8 cellular contexts compared by ENCODE assay signal in the genomic region with DNA sequence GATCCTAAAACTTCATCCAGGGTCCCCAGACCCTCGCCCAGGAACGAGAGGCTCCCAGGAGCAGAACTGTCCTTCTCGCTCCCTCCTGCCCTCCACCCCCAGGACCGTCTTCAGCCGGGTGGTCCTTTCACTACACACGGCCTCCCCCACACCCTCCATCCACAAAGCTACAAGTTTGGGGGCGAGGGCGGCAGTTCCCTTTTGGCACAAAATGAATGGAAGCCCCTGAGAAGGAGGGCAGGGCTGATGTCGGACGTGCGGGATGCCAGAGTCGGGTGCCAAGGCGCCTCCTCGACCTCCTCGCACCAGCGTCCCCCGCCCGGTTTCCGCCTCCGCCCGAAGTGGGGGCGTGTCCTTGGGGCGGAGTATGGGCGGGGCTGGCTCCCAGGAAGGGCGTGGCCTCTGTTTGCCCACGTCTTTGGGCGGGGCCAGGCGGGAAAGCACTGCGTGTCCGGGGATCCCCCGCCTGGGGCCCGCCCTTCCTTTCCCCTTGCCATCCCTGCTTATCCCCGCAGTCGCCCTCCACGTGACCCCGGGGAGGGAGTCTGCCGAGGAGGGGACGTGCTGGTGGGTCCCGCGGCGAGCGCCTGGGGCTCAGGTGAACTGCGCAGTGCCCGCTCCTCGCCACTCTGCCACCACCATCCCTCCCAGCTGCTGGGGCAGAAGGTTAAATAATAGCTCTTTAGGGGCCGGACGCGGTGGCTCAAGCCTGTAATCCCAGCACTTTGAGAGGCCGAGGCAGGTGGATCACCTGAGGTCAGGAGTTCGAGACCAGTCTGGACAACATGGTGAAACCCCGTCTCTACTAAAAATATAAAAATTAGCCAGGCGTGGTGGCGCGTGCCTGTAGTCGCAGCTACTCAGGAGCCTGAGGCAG. TPM values are rescaled to one million over a fixed set of nuclear protein-coding genes. Genes with fewer than 3 reads are reported as not detected.
A peak's percentile ranks its signal among the peaks of the same experiment; 100 is the strongest.
DNase-seq lines count a peak whose midpoint lies in the region; ATAC-seq and TF ChIP-seq lines count a peak whose summit lies in the region.

No MANE protein-coding gene starts in this region.

- no peak for TF ChIP-seq CTCF in GM10248 (IDR thresholded peaks at IDR 0.05; ENCODE audit: control extremely low read depth, extremely low read depth, low read depth, missing control alignments)
- no peak for TF ChIP-seq CTCF in glutamatergic neuron (IDR thresholded peaks at IDR 0.05; ENCODE audit: partially characterized antibody, unreplicated experiment)
- TF ChIP-seq CTCF in ovary (IDR thresholded peaks at IDR 0.05): no peak
- peak in 1 of 2 experiments; percentile 6 for TF ChIP-seq CTCF in tibial artery (IDR thresholded peaks at IDR 0.05)

- intact Hi-C loops in ovary (cut with DNase I) (no loop called here), tibial artery (cut with DNase I; ENCODE audit: low total_unique reads) (no loop called here)

- peak; percentile 68 for TF ChIP-seq EP300 in ovary (IDR thresholded peaks at IDR 0.05)

- H3K27me3 ChIP-seq in ovary (no peaks in the 10 kb centered on the region), tibial artery (no peaks in the 10 kb centered on the region)

- H3K9me3 Mint-ChIP-seq in activated naive CD8-positive, alpha-beta T cell (ENCODE audit: low read depth): no peaks in the 10 kb centered on the region
- H3K9me3 Mint-ChIP-seq in glutamatergic neuron (ENCODE audit: unreplicated experiment): peaks cover 12% of the 10 kb centered on the region

- peaks cover 46% of the 10 kb centered on the region for H3K4me1 Mint-ChIP-seq in activated naive CD8-positive, alpha-beta T cell (ENCODE audit: low read depth)
- peaks cover 19% of the 10 kb centered on the region for H3K4me1 Mint-ChIP-seq in glutamatergic neuron (ENCODE audit: low read depth, unreplicated experiment)

- POLR2A ChIA-PET in GM10248 (lab: Yijun Ruan, JAX): interaction anchor here (0.5 to 1.0 kb wide), 4 partner anchors 14 to 128 kb away, joined by 3 to 4 read pairs (median 4); partner anchors contain the start of genes CCDC85B and FIBP

- DNase-seq in GM10248 (ENCODE audit: extremely low spot score): peak; percentile 97
- peak; percentile 86 for DNase-seq in NCI-H1105 treated with DMSO at 0.1 percent for 48 hours (lab: John Stamatoyannopoulos, UW)
- DNase-seq in SKM-1 (lab: John Stamatoyannopoulos, UW; ENCODE audit: unreplicated experiment): peak; percentile 81
- peak; percentile 96 for DNase-seq in glutamatergic neuron
- peak; percentile 94 to 99 (median 97) for DNase-seq in ovary
- DNase-seq in tibial artery: peak; percentile 94 to 98

- H3K4me3 ChIP-seq in ovary: peak overlapping the region; percentile 63
- H3K4me3 ChIP-seq in tibial artery: peak overlapping the region; percentile 66 to 76

- no peaks in the 10 kb centered on the region for H3K36me3 ChIP-seq in ovary
- peaks cover 0 to 19% (median 13%) of the 10 kb centered on the region in 3 donors for H3K36me3 ChIP-seq in tibial artery

- H3K9me3 ChIP-seq in ovary (no peaks in the 10 kb centered on the region), tibial artery (no peaks in the 10 kb centered on the region)

- ATAC-seq in HG02623 (IDR thresholded peaks at IDR 0.05; ENCODE audit: unreplicated experiment): peak; percentile 77

- H3K27ac ChIP-seq in ovary: peak overlapping the region; percentile 85 to 96
- peak overlapping the region; percentile 96 to 98 for H3K27ac ChIP-seq in tibial artery

- CTCF ChIA-PET in GM10248 (lab: Yijun Ruan, JAX): interaction anchor here (7.1 to 17.2 kb wide), 2 partner anchors 12 to 13 kb away, joined by 133 to 535 read pairs; partner anchors contain the start of genes CCDC85B, CFL1, CTSW and FIBP

- peak overlapping the region; percentile 77 for H3K27ac Mint-ChIP-seq in activated naive CD8-positive, alpha-beta T cell
- peak overlapping the region; percentile 62 for H3K27ac Mint-ChIP-seq in glutamatergic neuron (ENCODE audit: unreplicated experiment)

- 5 to 9% (median 8%) methylated on average over 47 to 55 of the region's 55 CpGs for WGBS in ovary, 3 donors

- TF ChIP-seq POLR2A in ovary (IDR thresholded peaks at IDR 0.05): peak; percentile 90

- H3K27me3 Mint-ChIP-seq in activated naive CD8-positive, alpha-beta T cell: no peaks in the 10 kb centered on the region
- H3K27me3 Mint-ChIP-seq in glutamatergic neuron (ENCODE audit: unreplicated experiment): peaks cover 17% of the 10 kb centered on the region

- H3K4me3 Mint-ChIP-seq in activated naive CD8-positive, alpha-beta T cell: peak overlapping the region; percentile 90
- H3K4me3 Mint-ChIP-seq in glutamatergic neuron (ENCODE audit: unreplicated experiment): peak overlapping the region; percentile 98

- H3K36me3 Mint-ChIP-seq in activated naive CD8-positive, alpha-beta T cell: no peaks in the 10 kb centered on the region
- H3K36me3 Mint-ChIP-seq in glutamatergic neuron (ENCODE audit: unreplicated experiment): no peaks in the 10 kb centered on the region

- peaks cover 4% of the 10 kb centered on the region for H3K4me1 ChIP-seq in ovary (ENCODE audit: insufficient read depth)
- peaks cover 0 to 34% (median 26%) of the 10 kb centered on the region in 4 donors for H3K4me1 ChIP-seq in tibial artery

RNA-seq across cellular contexts. Expression of gene EFEMP2, which starts 0.9 kb away (rescaled TPM):
- total RNA-seq in glutamatergic neuron (ENCODE audit: unreplicated experiment) (16.3 TPM), ovary (100 to 1,000 TPM in 5 of 7 donors, 10 to 100 TPM in 2; 48.2 to 172 (median 144) TPM)
- 100 to 1,000 TPM in 1 of 2 donors, 10 to 100 TPM in 1; 46.6 to 109 TPM for polyA plus RNA-seq in ovary

RNA-seq across cellular contexts. Expression of gene CTSW, which starts 6.1 kb away (rescaled TPM):
- total RNA-seq in glutamatergic neuron (ENCODE audit: unreplicated experiment): not detected
- total RNA-seq in ovary: 1 to 10 TPM in 2 of 7 donors, under 1 TPM in 5; 0.30 to 1.3 (median 0.81) TPM
- under 1 TPM; 0.75 to 0.91 TPM for polyA plus RNA-seq in ovary

RNA-seq across cellular contexts. Expression of gene MUS81, which starts 13.3 kb away (rescaled TPM):
- 114 TPM for total RNA-seq in glutamatergic neuron (ENCODE audit: unreplicated experiment)
- 10 to 100 TPM; 36.9 to 87.0 (median 55.7) TPM for total RNA-seq in ovary
- polyA plus RNA-seq in ovary: 10 to 100 TPM; 15.9 to 55.9 TPM

RNA-seq across cellular contexts. Expression of gene FIBP, which starts 14.8 kb away (rescaled TPM):
- total RNA-seq in glutamatergic neuron (ENCODE audit: unreplicated experiment) (115 TPM), ovary (10 to 100 TPM; 32.5 to 71.7 (median 44.2) TPM)
- polyA plus RNA-seq in ovary: 10 to 100 TPM; 40.1 to 74.2 TPM

RNA-seq across cellular contexts. Expression of gene CFL1, which starts 15.5 kb away (rescaled TPM):
- total RNA-seq in glutamatergic neuron (ENCODE audit: unreplicated experiment) (1,294 TPM), ovary (100 to 1,000 TPM; 215 to 585 (median 476) TPM)
- 100 to 1,000 TPM; 327 to 693 TPM for polyA plus RNA-seq in ovary

Comparison
In these comparisons a context has a peak if more than half of its experiments do, and no peak if none do; other contexts are left out.
1. Peak in every context shown above with its lines: DNase-seq, ATAC-seq, H3K4me3 ChIP-seq and H3K27ac ChIP-seq.